In the genomic region with DNA sequence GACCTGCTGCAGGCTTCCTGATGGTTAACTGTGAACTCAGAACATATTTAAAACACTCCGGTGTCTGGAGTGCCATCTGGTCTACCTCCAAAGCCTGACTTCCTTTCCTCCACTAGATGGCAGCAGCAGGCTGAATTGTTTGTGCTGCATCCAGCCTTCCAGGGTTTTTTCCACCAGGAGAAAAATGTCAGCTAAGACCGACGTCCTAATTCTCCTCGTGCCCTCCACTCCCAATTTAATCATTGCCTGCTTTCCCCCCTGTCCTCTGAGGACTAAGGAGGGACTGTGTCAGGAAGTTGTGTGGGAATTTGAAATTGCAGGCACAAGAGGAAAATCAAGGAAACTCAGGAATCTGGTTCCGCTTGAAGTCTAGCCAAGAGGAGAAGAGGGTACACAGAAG, we compare ENCODE assay signal across 8 cellular contexts.
A peak's percentile ranks its signal among the peaks of the same experiment; 100 is the strongest.
DNase-seq lines count a peak whose midpoint lies in the region; ATAC-seq and TF ChIP-seq lines count a peak whose summit lies in the region.

No MANE protein-coding gene starts in this region.

- H3K36me3 ChIP-seq in right atrium auricular region: no peaks in the 10 kb centered on the region

- DNase-seq in GDM1 (lab: John Stamatoyannopoulos, UW) (peak; percentile 38), MV-4-11 (lab: John Stamatoyannopoulos, UW) (peak; percentile 22), SKM-1 (lab: John Stamatoyannopoulos, UW; ENCODE audit: unreplicated experiment) (peak; percentile 32), amygdala (lab: John Stamatoyannopoulos, UW) (peak in 48 of 56 donors; percentile 5 to 87 (median 46)), right atrium auricular region (ENCODE audit: low spot score) (peak; percentile 81), retina (peak; percentile 78), cortex of kidney (lab: John Stamatoyannopoulos, UW) (no peak)

- H3K4me3 ChIP-seq in right atrium auricular region: no peak overlapping the region

- no peak for ATAC-seq in GM18867 (IDR thresholded peaks at IDR 0.05; ENCODE audit: unreplicated experiment)

- TF ChIP-seq CTCF in right atrium auricular region (IDR thresholded peaks at IDR 0.05): peak; percentile 70 to 91

- no peaks in the 10 kb centered on the region for H3K9me3 ChIP-seq in right atrium auricular region

- H3K27me3 ChIP-seq in right atrium auricular region: no peaks in the 10 kb centered on the region

- no peak overlapping the region for H3K27ac ChIP-seq in right atrium auricular region

- H3K4me1 ChIP-seq in right atrium auricular region: peaks cover 0 to 14% of the 10 kb centered on the region in 2 donors
